ENCODE assay signal across 8 cellular contexts in genomic region chr5:172282277-172283019, GRCh38. TPM values are rescaled to one million over a fixed set of nuclear protein-coding genes. Genes with fewer than 3 reads are reported as not detected.
DNase-seq lines count a peak whose midpoint lies in the region; ATAC-seq and TF ChIP-seq lines count a peak whose summit lies in the region.

No MANE protein-coding gene starts in this region.

- CTCF ChIA-PET in activated CD4-positive, alpha-beta T cell treated with anti-CD3 and anti-CD28 coated beads for 36 hours (lab: Charles Lee) = interaction anchor here (0.7 to 2.9 kb wide), 16 partner anchors 8 to 223 kb away, joined by 3 to 13 read pairs (median 4); partner anchors contain the start of gene STK10
- CTCF ChIA-PET in activated CD8-positive, alpha-beta T cell treated with anti-CD3 and anti-CD28 coated beads for 36 hours (lab: Charles Lee) = interaction anchor here (0.7 to 2.9 kb wide), 29 partner anchors 8 to 374 kb away, joined by 3 to 32 read pairs (median 4); partner anchors contain the start of genes EFCAB9, FBXW11 and STK10

- H3K9me3 ChIP-seq in iPS-18c (ENCODE audit: control insufficient read depth, insufficient read depth, low read length) = no peaks in the 10 kb centered on the region

- no peak for TF ChIP-seq CTCF in activated CD8-positive, alpha-beta T cell treated with anti-CD3 and anti-CD28 coated beads for 36 hours (IDR thresholded peaks at IDR 0.05)

- peak overlapping the region; percentile 85 for H3K4me3 Mint-ChIP-seq in activated CD4-positive, alpha-beta T cell treated with anti-CD3 and anti-CD28 coated beads for 36 hours
- H3K4me3 Mint-ChIP-seq in activated CD8-positive, alpha-beta T cell treated with anti-CD3 and anti-CD28 coated beads for 36 hours = peak overlapping the region; percentile 84

- POLR2A ChIA-PET in activated CD4-positive, alpha-beta T cell treated with anti-CD3 and anti-CD28 coated beads for 36 hours (lab: Charles Lee) = interaction anchor here (0.6 to 1.7 kb wide), 7 partner anchors 10 to 276 kb away, joined by 3 to 9 read pairs (median 5); partner anchors contain the start of gene FBXW11
- POLR2A ChIA-PET in activated CD8-positive, alpha-beta T cell treated with anti-CD3 and anti-CD28 coated beads for 36 hours (lab: Charles Lee) = interaction anchor here (0.7 to 1.5 kb wide), 10 partner anchors 10 to 173 kb away, joined by 3 to 7 read pairs (median 3); partner anchors contain the start of gene STK10

- no peaks in the 10 kb centered on the region for H3K27me3 Mint-ChIP-seq in activated CD4-positive, alpha-beta T cell treated with anti-CD3 and anti-CD28 coated beads for 36 hours
- H3K27me3 Mint-ChIP-seq in activated CD8-positive, alpha-beta T cell treated with anti-CD3 and anti-CD28 coated beads for 36 hours = no peaks in the 10 kb centered on the region

- peaks cover 23% of the 10 kb centered on the region for H3K4me1 Mint-ChIP-seq in activated CD4-positive, alpha-beta T cell treated with anti-CD3 and anti-CD28 coated beads for 36 hours
- H3K4me1 Mint-ChIP-seq in activated CD8-positive, alpha-beta T cell treated with anti-CD3 and anti-CD28 coated beads for 36 hours (ENCODE audit: low read depth) = peaks cover 27% of the 10 kb centered on the region

- peaks cover 11% of the 10 kb centered on the region for H3K36me3 Mint-ChIP-seq in activated CD4-positive, alpha-beta T cell treated with anti-CD3 and anti-CD28 coated beads for 36 hours (ENCODE audit: low read depth)
- peaks cover 12% of the 10 kb centered on the region for H3K36me3 Mint-ChIP-seq in activated CD8-positive, alpha-beta T cell treated with anti-CD3 and anti-CD28 coated beads for 36 hours (ENCODE audit: low read depth)

- intact Hi-C loops in activated CD4-positive, alpha-beta T cell treated with anti-CD3 and anti-CD28 coated beads for 36 hours (cut with DNase I, micrococcal nuclease) = loop anchor here (1.0 to 10.0 kb wide), 12 partner anchors 7 to 1335 kb away; partner anchors contain the start of genes FBXW11 (in 2 of the 2), BOD1 (in 1 of the 2), FGF18 (in 1 of the 2) and STK10 (in 1 of the 2)
- intact Hi-C loops in activated CD8-positive, alpha-beta T cell treated with anti-CD3 and anti-CD28 coated beads for 36 hours (cut with micrococcal nuclease) = loop anchor here (5.0 kb wide), 2 partner anchors 95 to 170 kb away; partner anchors contain the start of gene STK10

- no peaks in the 10 kb centered on the region for H3K9me3 Mint-ChIP-seq in activated CD4-positive, alpha-beta T cell treated with anti-CD3 and anti-CD28 coated beads for 36 hours (ENCODE audit: low read depth)
- no peaks in the 10 kb centered on the region for H3K9me3 Mint-ChIP-seq in activated CD8-positive, alpha-beta T cell treated with anti-CD3 and anti-CD28 coated beads for 36 hours

- no peak for ATAC-seq in activated CD4-positive, alpha-beta T cell treated with anti-CD3 and anti-CD28 coated beads for 36 hours
- no peak for ATAC-seq in activated CD8-positive, alpha-beta T cell treated with anti-CD3 and anti-CD28 coated beads for 36 hours
- ATAC-seq in GM19467 (IDR thresholded peaks at IDR 0.05; ENCODE audit: unreplicated experiment) = no peak

- no peak for DNase-seq in activated CD4-positive, alpha-beta T cell treated with anti-CD3 and anti-CD28 coated beads for 36 hours
- no peak for DNase-seq in activated CD4-positive, alpha-beta T cell treated with anti-CD3 and anti-CD28 coated beads for 4 hours
- DNase-seq in activated CD8-positive, alpha-beta T cell treated with anti-CD3 and anti-CD28 coated beads for 36 hours = no peak
- DNase-seq in substantia nigra (lab: John Stamatoyannopoulos, UW) (no peak), NCI-H1417 treated with DMSO at 0.1 percent for 48 hours (lab: John Stamatoyannopoulos, UW) (no peak), NCI-H524 (lab: John Stamatoyannopoulos, UW) (no peak)

- H3K27ac Mint-ChIP-seq in activated CD4-positive, alpha-beta T cell treated with anti-CD3 and anti-CD28 coated beads for 36 hours = peak overlapping the region; percentile 87
- H3K27ac Mint-ChIP-seq in activated CD8-positive, alpha-beta T cell treated with anti-CD3 and anti-CD28 coated beads for 36 hours = peak overlapping the region; percentile 81

- peak overlapping the region; percentile 87 for H3K4me3 ChIP-seq in iPS-18c (ENCODE audit: insufficient read depth, low read depth, low read length)

- peak overlapping the region; percentile 66 for H3K27ac ChIP-seq in substantia nigra (ENCODE audit: low read depth, low read length, poor library complexity, severe bottlenecking)

RNA-seq across cellular contexts. Expression of gene UBTD2, which starts 1.1 kb away (rescaled TPM):
- 1 to 10 TPM; 6.0 to 6.1 TPM for total RNA-seq in activated CD4-positive, alpha-beta T cell treated with anti-CD3 and anti-CD28 coated beads for 36 hours
- total RNA-seq in activated CD8-positive, alpha-beta T cell treated with anti-CD3 and anti-CD28 coated beads for 36 hours = 1 to 10 TPM; 7.9 to 8.3 TPM
